ENCODE assay signal across 23 cellular contexts in genomic region chr5:180390441-180391190, GRCh38. TPM values are rescaled to one million over a fixed set of nuclear protein-coding genes. Genes with fewer than 3 reads are reported as not detected.
DNase-seq lines count a peak whose midpoint lies in the region; ATAC-seq and TF ChIP-seq lines count a peak whose summit lies in the region.
"Had no signal": no experiment of that assay in that cellular context is flagged by ENCODE, and none has a peak within 500 bp of the region (broad histone marks: within the 10 kb centered on the region; RNA-seq: fewer than 3 reads in every experiment).

No MANE protein-coding gene starts in this region.

- no peak overlapping the region for H2BK12ac ChIP-seq in mesenchymal stem cell (ENCODE audit: low read length in 2 of 2)

- H3K27me3 ChIP-seq in H7 (ENCODE audit: control insufficient read depth, insufficient read depth, low read length) (no peaks in the 10 kb centered on the region), mesenchymal stem cell (ENCODE audit: control insufficient read depth in 1 of 2, insufficient read depth in 1 of 2, low read length in 2 of 2) (no peaks in the 10 kb centered on the region)
- H3K27me3 ChIP-seq: hepatocyte, vagina had no signal

- H3K27ac ChIP-seq in 22Rv1 (no peak overlapping the region), VCaP (no peak overlapping the region), mesenchymal stem cell (ENCODE audit: low read length, poor library complexity, severe bottlenecking) (no peak overlapping the region)
- H3K27ac ChIP-seq: hepatocyte, prostate gland, SK-N-MC, vagina had no signal

- peaks cover 0 to 8% (median 1%) of the 10 kb centered on the region in 5 donors for H3K27me3 Mint-ChIP-seq in naive thymus-derived CD8-positive, alpha-beta T cell

- H2BK120ac ChIP-seq in mesenchymal stem cell (ENCODE audit: low read depth, low read length): no peak overlapping the region

- H3K36me3 Mint-ChIP-seq in naive thymus-derived CD8-positive, alpha-beta T cell: no peaks in the 10 kb centered on the region
- H3K36me3 Mint-ChIP-seq: brain; CD8-positive, alpha-beta T cell; natural killer cell treated with Interleukin-12 subunit alpha and Interleukin-12 subunit beta and Interleukin-15 and Interleukin-18, amount 100 ng/mL, for 72 hours had no signal

- POLR2A ChIA-PET in naive thymus-derived CD8-positive, alpha-beta T cell (lab: Charles Lee): no interaction called here

- peak; percentile 67 for DNase-seq in H7
- no peak for DNase-seq in mesenchymal stem cell
- no peak for DNase-seq in naive thymus-derived CD8-positive, alpha-beta T cell
- no peak for DNase-seq in HK-2 (ENCODE audit: unreplicated experiment)
- DNase-seq: activated CD4-positive, alpha-beta T cell treated with anti-CD3 and anti-CD28 coated beads for 48 hours; CD8-positive, alpha-beta T cell; DND-41; NCI-H1694 treated with DMSO at 0.1 percent for 48 hours; NCI-H82; small intestine; stimulated activated CD4-positive, alpha-beta T cell treated with anti-CD3 and anti-CD28 coated beads, Interleukin-4, amount 100 ng/mL, for 4 hours had no signal

- H4K91ac ChIP-seq in mesenchymal stem cell (ENCODE audit: low read length): no peak overlapping the region

- no peak overlapping the region for H3K27ac Mint-ChIP-seq in naive thymus-derived CD8-positive, alpha-beta T cell
- H3K27ac Mint-ChIP-seq: activated T-helper 17 cell treated with anti-CD3 and anti-CD28 coated beads, Interleukin-2, amount 50 U/mL, for 72 hours; CD8-positive, alpha-beta T cell; natural killer cell treated with Interleukin-12 subunit alpha and Interleukin-12 subunit beta and Interleukin-15 and Interleukin-18, amount 100 ng/mL, for 72 hours had no signal

- H3K36me3 ChIP-seq in H7 (replicated peaks; ENCODE audit: control insufficient read depth, insufficient read depth, low read length): no peaks in the 10 kb centered on the region
- no peaks in the 10 kb centered on the region for H3K36me3 ChIP-seq in mesenchymal stem cell (ENCODE audit: control insufficient read depth in 1 of 2, insufficient read depth in 2 of 2, low read depth in 1 of 2, low read length in 2 of 2)
- H3K36me3 ChIP-seq: prostate gland, vagina had no signal

- H3K4me3 ChIP-seq in H7 (ENCODE audit: insufficient read depth, low read depth, low read length): no peak overlapping the region
- peak overlapping the region in 1 of 2 experiments; percentile 33 for H3K4me3 ChIP-seq in mesenchymal stem cell (ENCODE audit: insufficient read depth in 1 of 2, low read depth in 1 of 2, low read length in 2 of 2)
- H3K4me3 ChIP-seq: hepatocyte, prostate gland, SK-N-MC, vagina had no signal

- peak overlapping the region; percentile 13 for H4K8ac ChIP-seq in mesenchymal stem cell (ENCODE audit: low read length)

- no peaks in the 10 kb centered on the region for H3K4me1 ChIP-seq in mesenchymal stem cell (ENCODE audit: control insufficient read depth, insufficient read depth, low read depth, low read length)
- H3K4me1 ChIP-seq: prostate gland, vagina had no signal

- no peak overlapping the region for H3K4ac ChIP-seq in mesenchymal stem cell (ENCODE audit: low read depth in 1 of 2, low read length in 2 of 2)

- TF ChIP-seq CTCF in 22Rv1 (IDR thresholded peaks at IDR 0.05) (peak; percentile 11; the same call in 1 of the 2 replicates), VCaP (conservative IDR thresholded peaks at IDR 0.05) (peak; percentile 23; the same call in 1 of the 2 replicates)

- no peak overlapping the region for H2AK5ac ChIP-seq in mesenchymal stem cell (ENCODE audit: low read length, severe bottlenecking)

- H2BK15ac ChIP-seq in mesenchymal stem cell (ENCODE audit: low read depth, poor library complexity, severe bottlenecking): no peak overlapping the region

- 92% methylated on average over 15 of the region's 15 CpGs for WGBS in mesenchymal stem cell

- peaks cover 0 to 4% (median 0%) of the 10 kb centered on the region in 4 donors for H3K4me1 Mint-ChIP-seq in naive thymus-derived CD8-positive, alpha-beta T cell
- H3K4me1 Mint-ChIP-seq: activated T-helper 17 cell treated with anti-CD3 and anti-CD28 coated beads, Interleukin-2, amount 50 U/mL, for 72 hours had no signal

- no peaks in the 10 kb centered on the region for H3K9me3 Mint-ChIP-seq in naive thymus-derived CD8-positive, alpha-beta T cell
- H3K9me3 Mint-ChIP-seq: activated T-helper 17 cell treated with anti-CD3 and anti-CD28 coated beads, Interleukin-2, amount 50 U/mL, for 72 hours; CD8-positive, alpha-beta T cell; natural killer cell treated with Interleukin-12 subunit alpha and Interleukin-12 subunit beta and Interleukin-15 and Interleukin-18, amount 100 ng/mL, for 72 hours had no signal

- no peak overlapping the region for H3K4me2 ChIP-seq in mesenchymal stem cell (ENCODE audit: low read length, poor library complexity, severe bottlenecking)
- H3K4me2 ChIP-seq: hepatocyte had no signal

- H2AFZ ChIP-seq in mesenchymal stem cell (ENCODE audit: low read depth, low read length): no peak overlapping the region
- H2AFZ ChIP-seq: hepatocyte had no signal

- no peak overlapping the region for H2BK5ac ChIP-seq in mesenchymal stem cell (ENCODE audit: low read depth, low read length, poor library complexity, severe bottlenecking)

- H3K23ac ChIP-seq in mesenchymal stem cell (ENCODE audit: low read length in 2 of 2): no peak overlapping the region

- ATAC-seq in GM19397 (IDR thresholded peaks at IDR 0.05; ENCODE audit: unreplicated experiment) (no peak), GM19023 (IDR thresholded peaks at IDR 0.05; ENCODE audit: unreplicated experiment) (no peak)
- no peak for ATAC-seq in naive thymus-derived CD8-positive, alpha-beta T cell
- ATAC-seq: activated T-helper 17 cell treated with anti-CD3 and anti-CD28 coated beads, Interleukin-2, amount 50 U/mL, for 72 hours; CD8-positive, alpha-beta T cell had no signal

- no peak overlapping the region for H3K18ac ChIP-seq in mesenchymal stem cell (ENCODE audit: low read depth in 1 of 2, low read length in 2 of 2)

- H3K79me1 ChIP-seq in mesenchymal stem cell (replicated peaks; ENCODE audit: low read length, poor library complexity, severe bottlenecking): no peaks in the 10 kb centered on the region

- H3K9ac ChIP-seq in mesenchymal stem cell (ENCODE audit: low read length): no peak overlapping the region

- no peak overlapping the region for H3K14ac ChIP-seq in mesenchymal stem cell (ENCODE audit: low read length in 2 of 2)

- no peaks in the 10 kb centered on the region for H3K9me3 ChIP-seq in mesenchymal stem cell (ENCODE audit: control insufficient read depth, low read length)
- H3K9me3 ChIP-seq: prostate gland, vagina had no signal

- no peak overlapping the region for H3K4me3 Mint-ChIP-seq in naive thymus-derived CD8-positive, alpha-beta T cell
- H3K4me3 Mint-ChIP-seq: activated T-helper 17 cell treated with anti-CD3 and anti-CD28 coated beads, Interleukin-2, amount 50 U/mL, for 72 hours; brain; CD8-positive, alpha-beta T cell; natural killer cell treated with Interleukin-12 subunit alpha and Interleukin-12 subunit beta and Interleukin-15 and Interleukin-18, amount 100 ng/mL, for 72 hours had no signal

RNA-seq across cellular contexts. Expression of gene GFPT2, which starts 37.5 kb away (rescaled TPM):
- 91.6 and 125 TPM in 2 replicates for total RNA-seq in H7 (2014; rRNA removed; shearing (Covaris generic))
- polyA plus RNA-seq in mesenchymal stem cell (2013, experiment 1 of 2): 12.3 TPM
- 12.0 TPM for polyA plus RNA-seq in mesenchymal stem cell (2013, experiment 2 of 2)
- total RNA-seq in naive thymus-derived CD8-positive, alpha-beta T cell: 1 to 10 TPM in 1 of 2 experiments, under 1 TPM in 1; 0.52 to 2.9 TPM
- polyA plus RNA-seq in naive thymus-derived CD8-positive, alpha-beta T cell: 1 to 10 TPM in 1 of 3 donors, not detected in 2; 2.0 TPM
- polyA plus RNA-seq: keratinocyte had no signal

Comparison
In these comparisons a context has a peak if more than half of its experiments do, and no peak if none do; other contexts are left out.
1. RNA of gene GFPT2, which starts 37.5 kb away (total RNA-seq): 91.6 to 125 TPM in H7; 0.52 to 2.9 TPM in naive thymus-derived CD8-positive, alpha-beta T cell; every median in the first group is over 10 times any median in the second.